ENCODE assay signal across 1 cellular context in the genomic region with DNA sequence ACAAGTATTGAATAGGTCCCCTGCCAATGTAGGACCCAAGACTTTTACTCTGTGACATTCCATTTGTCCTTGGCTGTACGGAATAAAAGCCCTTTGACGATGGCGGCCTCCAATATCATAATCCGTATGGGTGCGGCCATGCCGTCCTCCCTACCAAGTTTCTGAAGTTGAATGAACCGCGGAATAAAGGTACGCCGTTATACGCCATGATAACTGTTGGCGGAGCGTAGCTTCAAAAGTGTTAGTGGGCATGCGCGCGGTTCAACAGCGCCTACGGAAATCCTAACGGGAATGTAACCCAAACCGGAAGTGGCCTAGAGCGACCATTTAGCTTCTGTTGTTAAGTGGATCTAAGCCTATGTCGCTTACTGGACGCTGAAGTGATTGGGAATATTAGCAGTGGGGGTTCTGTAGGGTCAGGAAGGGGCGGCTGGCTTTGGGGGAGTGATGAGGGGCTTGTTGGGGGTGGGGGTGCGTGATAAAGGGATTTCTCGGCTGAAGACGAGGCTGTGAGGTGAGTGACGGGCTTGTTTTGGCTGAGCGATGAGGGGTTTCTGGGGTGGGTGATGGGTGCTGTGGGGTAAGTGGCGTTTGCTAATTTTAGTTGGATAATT.
TF ChIP-seq lines count a peak whose summit lies in the region.

Gene ZNF175 (plus strand): TSS at position 322 of the 614 bp plus-strand sequence. CDS start 2,047 bp downstream, outside the sequence.

TF ChIP-seq in K562, 482 proteins besides CTCF, POLR2A, EP300 and RAD21 (continued from another document and continues in another):
- TF ChIP-seq, protein P1, sequence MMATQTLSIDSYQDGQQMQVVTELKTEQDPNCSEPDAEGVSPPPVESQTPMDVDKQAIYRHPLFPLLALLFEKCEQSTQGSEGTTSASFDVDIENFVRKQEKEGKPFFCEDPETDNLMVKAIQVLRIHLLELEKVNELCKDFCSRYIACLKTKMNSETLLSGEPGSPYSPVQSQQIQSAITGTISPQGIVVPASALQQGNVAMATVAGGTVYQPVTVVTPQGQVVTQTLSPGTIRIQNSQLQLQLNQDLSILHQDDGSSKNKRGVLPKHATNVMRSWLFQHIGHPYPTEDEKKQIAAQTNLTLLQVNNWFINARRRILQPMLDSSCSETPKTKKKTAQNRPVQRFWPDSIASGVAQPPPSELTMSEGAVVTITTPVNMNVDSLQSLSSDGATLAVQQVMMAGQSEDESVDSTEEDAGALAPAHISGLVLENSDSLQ (IDR thresholded peaks at IDR 0.05): no peak
- no peak for TF ChIP-seq ZNF124 (CRISPR knock-in tag; IDR thresholded peaks at IDR 0.05)
- TF ChIP-seq, protein P2, sequence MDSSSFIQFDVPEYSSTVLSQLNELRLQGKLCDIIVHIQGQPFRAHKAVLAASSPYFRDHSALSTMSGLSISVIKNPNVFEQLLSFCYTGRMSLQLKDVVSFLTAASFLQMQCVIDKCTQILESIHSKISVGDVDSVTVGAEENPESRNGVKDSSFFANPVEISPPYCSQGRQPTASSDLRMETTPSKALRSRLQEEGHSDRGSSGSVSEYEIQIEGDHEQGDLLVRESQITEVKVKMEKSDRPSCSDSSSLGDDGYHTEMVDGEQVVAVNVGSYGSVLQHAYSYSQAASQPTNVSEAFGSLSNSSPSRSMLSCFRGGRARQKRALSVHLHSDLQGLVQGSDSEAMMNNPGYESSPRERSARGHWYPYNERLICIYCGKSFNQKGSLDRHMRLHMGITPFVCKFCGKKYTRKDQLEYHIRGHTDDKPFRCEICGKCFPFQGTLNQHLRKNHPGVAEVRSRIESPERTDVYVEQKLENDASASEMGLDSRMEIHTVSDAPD (CRISPR knock-in tag; IDR thresholded peaks at IDR 0.05): no peak
- no peak for TF ChIP-seq FOXO4 (CRISPR knock-in tag; IDR thresholded peaks at IDR 0.05)
- TF ChIP-seq TFE3 (CRISPR knock-in tag; IDR thresholded peaks at IDR 0.05): no peak
- TF ChIP-seq CREB1 (IDR thresholded peaks at IDR 0.05): no peak
- TF ChIP-seq CREB1 (CRISPR knock-in tag; IDR thresholded peaks at IDR 0.05): peak; percentile 41; the same call in 1 of the 2 replicates
- no peak for TF ChIP-seq TAF15 (IDR thresholded peaks at IDR 0.05; ENCODE audit: low read depth, low read length)
- no peak for TF ChIP-seq ESRRB (CRISPR knock-in tag; IDR thresholded peaks at IDR 0.05; ENCODE audit: borderline replicate concordance)
- no peak for TF ChIP-seq ZNF561 (CRISPR knock-in tag; conservative IDR thresholded peaks at IDR 0.05)
- TF ChIP-seq SMAD1 (IDR thresholded peaks at IDR 0.05; ENCODE audit: low read depth, low read length, partially characterized antibody): no peak
- TF ChIP-seq ETV1 (tag; conservative IDR thresholded peaks at IDR 0.05; ENCODE audit: low read depth): peak; percentile 87
- TF ChIP-seq, protein P3, sequence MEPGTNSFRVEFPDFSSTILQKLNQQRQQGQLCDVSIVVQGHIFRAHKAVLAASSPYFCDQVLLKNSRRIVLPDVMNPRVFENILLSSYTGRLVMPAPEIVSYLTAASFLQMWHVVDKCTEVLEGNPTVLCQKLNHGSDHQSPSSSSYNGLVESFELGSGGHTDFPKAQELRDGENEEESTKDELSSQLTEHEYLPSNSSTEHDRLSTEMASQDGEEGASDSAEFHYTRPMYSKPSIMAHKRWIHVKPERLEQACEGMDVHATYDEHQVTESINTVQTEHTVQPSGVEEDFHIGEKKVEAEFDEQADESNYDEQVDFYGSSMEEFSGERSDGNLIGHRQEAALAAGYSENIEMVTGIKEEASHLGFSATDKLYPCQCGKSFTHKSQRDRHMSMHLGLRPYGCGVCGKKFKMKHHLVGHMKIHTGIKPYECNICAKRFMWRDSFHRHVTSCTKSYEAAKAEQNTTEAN (CRISPR knock-in tag; IDR thresholded peaks at IDR 0.05): no peak
- no peak for TF ChIP-seq HEY1 (CRISPR knock-in tag; IDR thresholded peaks at IDR 0.05; ENCODE audit: borderline replicate concordance)
- no peak for TF ChIP-seq ZNF324 (CRISPR knock-in tag; IDR thresholded peaks at IDR 0.05)
- no peak; the same call in 1 of the 2 replicates for TF ChIP-seq MYC (IDR thresholded peaks at IDR 0.05; ENCODE audit: low read depth, low read length)
- no peak for TF ChIP-seq MYC (CRISPR knock-in tag; IDR thresholded peaks at IDR 0.05; ENCODE audit: borderline replicate concordance, low read depth)
- no peak for TF ChIP-seq SRF (CRISPR knock-in tag; IDR thresholded peaks at IDR 0.05)
- no peak for TF ChIP-seq YBX1 (IDR thresholded peaks at IDR 0.05)
- TF ChIP-seq MAFF (IDR thresholded peaks at IDR 0.05; ENCODE audit: low read length): no peak
- TF ChIP-seq ELF2 (CRISPR knock-in tag; IDR thresholded peaks at IDR 0.05): no peak
- TF ChIP-seq CHCHD3 (CRISPR knock-in tag; IDR thresholded peaks at IDR 0.05): no peak
- TF ChIP-seq ZNF282 (CRISPR knock-in tag; IDR thresholded peaks at IDR 0.05): no peak
- no peak for TF ChIP-seq MIER1 (IDR thresholded peaks at IDR 0.05; ENCODE audit: low read depth)
- peak; percentile 89 for TF ChIP-seq ZNF407 (IDR thresholded peaks at IDR 0.05; ENCODE audit: low read depth)
- TF ChIP-seq ATF4 (CRISPR knock-in tag; IDR thresholded peaks at IDR 0.05): no peak
- TF ChIP-seq TFAP4 (CRISPR knock-in tag; IDR thresholded peaks at IDR 0.05; ENCODE audit: borderline replicate concordance): peak; percentile 55; the same call in 1 of the 2 replicates
- peak; percentile 66; the same call in 1 of the 2 replicates for TF ChIP-seq ZNF589 (CRISPR knock-in tag; IDR thresholded peaks at IDR 0.05; ENCODE audit: low read depth)
- no peak for TF ChIP-seq ZNF217 (CRISPR knock-in tag; IDR thresholded peaks at IDR 0.05)
- 0 out of 4 replicates have a peak, but pooled peaks of 1 of the 2 experiments have one; percentile 3 for TF ChIP-seq RCOR1 (IDR thresholded peaks at IDR 0.05; ENCODE audit: borderline replicate concordance in 1 of 2, low read depth in 2 of 2, low read length in 2 of 2)
- TF ChIP-seq TEAD2 (tag; IDR thresholded peaks at IDR 0.05): no peak
- TF ChIP-seq NR4A1 (CRISPR knock-in tag; IDR thresholded peaks at IDR 0.05): no peak
- TF ChIP-seq NR4A1 (tag; IDR thresholded peaks at IDR 0.05): peak; percentile 33; the same call in 1 of the 2 replicates
- no peak for TF ChIP-seq SMAD4 (CRISPR knock-in tag; conservative IDR thresholded peaks at IDR 0.05)
- TF ChIP-seq XRCC3 (IDR thresholded peaks at IDR 0.05): no peak
- TF ChIP-seq, protein P4, sequence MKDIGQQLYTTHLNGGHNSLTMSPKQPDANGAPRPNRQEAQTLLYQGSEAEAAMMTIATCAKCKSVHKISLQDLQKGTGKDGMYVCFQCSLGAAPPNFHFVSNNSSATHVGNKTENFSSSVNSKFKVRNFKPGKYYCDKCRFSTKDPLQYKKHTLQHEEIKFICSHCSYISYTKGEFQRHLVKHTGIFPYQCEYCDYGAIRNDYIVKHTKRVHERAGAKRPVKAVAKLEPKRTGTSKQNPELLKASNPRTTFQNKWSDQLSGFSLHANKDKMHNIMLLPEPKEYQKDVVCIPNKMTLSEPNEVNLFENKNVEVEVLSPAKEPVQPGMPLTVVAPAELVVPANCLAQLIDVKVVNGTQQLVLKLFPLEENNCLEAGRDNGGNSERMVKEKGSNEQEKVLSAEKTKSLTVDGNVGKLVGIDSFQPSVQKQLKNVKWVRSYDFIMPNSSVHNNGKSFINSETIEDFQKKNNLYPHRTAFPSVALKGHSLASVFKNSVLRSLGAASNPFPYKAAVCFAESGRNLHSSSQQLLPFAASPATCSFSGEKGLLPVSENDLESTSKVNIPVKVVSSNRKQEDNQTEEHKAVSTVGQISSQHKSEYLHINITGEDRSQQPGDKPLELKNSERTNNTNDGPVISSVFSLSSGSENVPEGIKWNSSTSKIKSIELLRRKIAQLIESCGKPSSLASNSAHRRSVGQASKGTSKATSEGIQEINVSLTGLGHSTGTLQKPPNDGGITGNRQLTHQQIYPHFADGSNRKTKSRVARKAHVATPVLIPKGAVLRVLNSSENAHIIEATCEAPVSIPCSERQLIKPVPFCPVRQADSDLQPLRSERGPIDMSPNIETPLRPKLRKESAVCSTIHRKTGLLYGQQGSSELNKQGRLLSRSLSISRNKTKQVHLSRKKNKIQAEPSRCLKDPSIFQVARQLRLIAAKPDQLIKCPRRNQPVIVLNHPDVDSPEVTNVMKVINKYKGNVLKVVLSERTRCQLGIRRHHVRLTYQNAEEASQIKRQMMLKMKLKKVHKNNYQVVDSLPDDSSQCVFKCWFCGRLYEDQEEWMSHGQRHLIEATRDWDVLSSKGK (CRISPR knock-in tag; IDR thresholded peaks at IDR 0.05): no peak
- peak; percentile 58 for TF ChIP-seq TAF9B (IDR thresholded peaks at IDR 0.05; ENCODE audit: partially characterized antibody)
- no peak for TF ChIP-seq PPARD (CRISPR knock-in tag; IDR thresholded peaks at IDR 0.05)
- no peak for TF ChIP-seq WHSC1 (IDR thresholded peaks at IDR 0.05; ENCODE audit: low read length)
